13 cellular contexts compared by ENCODE assay signal in genomic region chr16:1981398-1981836, GRCh38. TPM values are rescaled to one million over a fixed set of nuclear protein-coding genes. Genes with fewer than 3 reads are reported as not detected.
DNase-seq lines count a peak whose midpoint lies in the region; ATAC-seq and TF ChIP-seq lines count a peak whose summit lies in the region.
"Had no signal": no experiment of that assay in that cellular context is flagged by ENCODE, and none has a peak within 500 bp of the region (broad histone marks: within the 10 kb centered on the region; RNA-seq: fewer than 3 reads in every experiment).

Gene NOXO1, minus strand, starts transcription at chr16:1981469. Its CDS starts 290 bp downstream, at chr16:1981179.

- H3K36me3 Mint-ChIP-seq in T-helper 17 cell (ENCODE audit: low read depth) = no peaks in the 10 kb centered on the region
- peaks cover 0 to 3% (median 0%) of the 10 kb centered on the region in 3 donors for H3K36me3 Mint-ChIP-seq in immature natural killer cell

- H3K27me3 Mint-ChIP-seq in T-helper 17 cell (peaks cover 18% of the 10 kb centered on the region), immature natural killer cell (ENCODE audit: low read depth in 3 of 3) (peaks cover 8 to 22% (median 9%) of the 10 kb centered on the region in 3 donors)

- TF ChIP-seq CTCF in 22Rv1 (IDR thresholded peaks at IDR 0.05) (no peak), GM12865 (IDR thresholded peaks at IDR 0.05; ENCODE audit: insufficient read depth, low read depth, low read length, missing control alignments) (no peak)

- no peak within 1 kb of the TSS for H3K4me3 ChIP-seq in GM12865 (ENCODE audit: low read depth, low read length)
- H3K4me3 ChIP-seq: gastrocnemius medialis had no signal

- peak; percentile 21 for ATAC-seq in T-helper 17 cell
- ATAC-seq: gastrocnemius medialis had no signal

- DNase-seq in GM12865 (ENCODE audit: low read depth) (peak; percentile 55), T-helper 17 cell (no peak), immature natural killer cell (no peak), midbrain (lab: John Stamatoyannopoulos, UW) (no peak), SW 1271 (lab: John Stamatoyannopoulos, UW) (no peak), cortex of kidney (lab: John Stamatoyannopoulos, UW) (no peak)
- no peak for DNase-seq in NK-92 treated with Interleukin-12 subunit alpha and Interleukin-12 subunit beta, amount 100 ng/mL, for 24 hours (lab: John Stamatoyannopoulos, UW)
- DNase-seq: gastrocnemius medialis, KBM-7, mesenchymal stem cell, NCI-H446 treated with DMSO at 0.1 percent for 48 hours, T-helper 2 cell had no signal

- H3K4me1 Mint-ChIP-seq in T-helper 17 cell = peaks cover 7% of the 10 kb centered on the region
- peaks cover 10% of the 10 kb centered on the region in 2 donors for H3K4me1 Mint-ChIP-seq in immature natural killer cell

- no peak within 1 kb of the TSS for H3K4me3 Mint-ChIP-seq in T-helper 17 cell
- peak within 1 kb of the TSS in 4 of 5 donors; percentile 21 to 76 (median 40) for H3K4me3 Mint-ChIP-seq in immature natural killer cell

- peak within 1 kb of the TSS; percentile 96 for H3K27ac ChIP-seq in 22Rv1
- H3K27ac ChIP-seq: gastrocnemius medialis had no signal

- H3K9me3 ChIP-seq in T-helper 17 cell (ENCODE audit: control insufficient read depth, low read length, poor library complexity, severe bottlenecking) = no peaks in the 10 kb centered on the region
- H3K9me3 ChIP-seq: gastrocnemius medialis had no signal

- H3K27ac Mint-ChIP-seq in T-helper 17 cell (no peak within 1 kb of the TSS), immature natural killer cell (peak within 1 kb of the TSS in 1 of 6 donors; percentile 37)

- H3K9me3 Mint-ChIP-seq in immature natural killer cell = no peaks in the 10 kb centered on the region

RNA-seq across cellular contexts. Expression of gene NOXO1, which starts in this region (rescaled TPM):
- total RNA-seq in T-helper 17 cell = under 1 TPM; 0.40 to 0.78 TPM
- polyA plus RNA-seq in immature natural killer cell = under 1 TPM in 1 of 3 donors, not detected in 2; 0.17 TPM

Comparison
In these comparisons a context has a peak if more than half of its experiments do, and no peak if none do; other contexts are left out.
1. Peak in ATAC-seq in T-helper 17 cell; RNA of the gene not detected or under 1 TPM.